Comparison of ENCODE assay signal across 23 cellular contexts in the genomic region with DNA sequence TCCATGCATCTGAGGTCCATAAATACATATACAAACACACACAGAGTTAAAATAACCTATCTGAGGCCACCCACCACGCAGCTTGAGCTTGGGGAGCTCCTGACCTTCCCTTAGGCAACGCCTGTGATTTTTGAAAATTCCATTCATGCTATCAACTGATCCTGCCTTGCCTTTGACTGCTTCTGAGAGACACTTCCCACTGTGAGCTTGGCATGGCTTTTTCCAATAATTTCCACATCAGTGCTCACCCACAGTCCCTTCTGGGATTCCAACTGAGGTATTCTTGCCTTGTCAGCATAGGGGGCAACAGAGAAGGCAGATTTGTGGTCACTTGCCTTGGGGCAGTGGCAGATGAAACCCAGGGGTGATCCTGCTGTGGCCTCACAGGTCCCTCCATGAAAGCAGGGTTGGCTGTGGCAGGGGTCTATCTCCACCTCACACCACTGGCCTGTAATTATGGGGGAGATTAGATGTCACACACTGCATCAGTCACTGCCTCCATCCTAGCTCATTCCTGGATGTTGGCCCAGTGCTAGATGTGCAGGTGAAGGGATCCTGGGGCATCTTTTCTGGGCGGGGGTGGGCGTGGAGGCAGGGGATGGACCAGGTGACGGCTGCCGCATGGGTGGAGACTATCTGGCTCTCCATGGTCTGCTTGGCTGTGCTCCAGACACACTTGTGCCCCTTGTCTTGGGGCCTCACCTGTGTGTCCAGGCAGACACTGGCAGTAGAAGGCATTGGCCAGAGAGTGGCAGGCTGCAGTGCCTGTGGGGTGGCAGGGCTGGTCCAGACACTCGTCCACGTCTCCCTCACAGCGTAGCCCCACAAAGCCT. TPM values are rescaled to one million over a fixed set of nuclear protein-coding genes. Genes with fewer than 3 reads are reported as not detected.
DNase-seq lines count a peak whose midpoint lies in the region; ATAC-seq and TF ChIP-seq lines count a peak whose summit lies in the region.
"Had no signal": no experiment of that assay in that cellular context is flagged by ENCODE, and none has a peak within 500 bp of the region (broad histone marks: within the 10 kb centered on the region; RNA-seq: fewer than 3 reads in every experiment).

No MANE protein-coding gene starts in this region.

- no peak for TF ChIP-seq CTCF in choroid plexus epithelial cell (conservative IDR thresholded peaks at IDR 0.05; ENCODE audit: low read depth, low read length)

- ATAC-seq in sciatic nerve (peak; percentile 78), HG03097 (IDR thresholded peaks at IDR 0.05; ENCODE audit: low FRiP score, unreplicated experiment) (no peak)
- ATAC-seq: HCT116; left lung; naive thymus-derived CD4-positive, alpha-beta T cell; pancreas; PC-3; T-cell had no signal

- DNase-seq in NCI-H2171 treated with DMSO at 0.1 percent for 48 hours (lab: John Stamatoyannopoulos, UW) (peak; percentile 6), NCI-H2171 (lab: John Stamatoyannopoulos, UW) (no peak), choroid plexus epithelial cell (ENCODE audit: low read depth) (peak; percentile 6), sciatic nerve (ENCODE audit: low spot score) (no peak)
- no peak for DNase-seq in central memory CD4-positive, alpha-beta T cell
- DNase-seq: activated CD4-positive, CD25-positive, alpha-beta regulatory T cell treated with anti-CD3 and anti-CD28 coated beads, Interleukin-2, amount 50 U/mL, for 72 hours; activated CD8-positive, alpha-beta memory T cell treated with anti-CD3 and anti-CD28 coated beads for 24 hours; activated T-cell treated with anti-CD3 and anti-CD28 coated beads, Interleukin-2, amount 50 U/mL, for 24 hours; adrenal gland; MV-4-11; naive thymus-derived CD4-positive, alpha-beta T cell; NCI-H1694 treated with DMSO at 0.1 percent for 48 hours; pancreas; PC-3; right lobe of liver; SHP77; stomach; T-cell; transverse colon had no signal

- no peak overlapping the region for H3K4me3 ChIP-seq in choroid plexus epithelial cell (ENCODE audit: low read depth, low read length)
- H3K4me3 ChIP-seq: adrenal gland, cardiac muscle cell, left lung, pancreas, right lobe of liver, stomach, transverse colon had no signal

- intact Hi-C loops in sciatic nerve (cut with DNase I), result no loop called here

RNA-seq across cellular contexts. Expression of gene GPSM3, which starts 11.2 kb away (rescaled TPM):
- 20.5 TPM for total RNA-seq in sciatic nerve

RNA-seq across cellular contexts. Expression of gene PBX2, which starts 13.6 kb away (rescaled TPM):
- 97.7 TPM for total RNA-seq in sciatic nerve

RNA-seq across cellular contexts. Expression of gene AGER, which starts 19.6 kb away (rescaled TPM):
- 13.6 TPM for total RNA-seq in sciatic nerve

RNA-seq across cellular contexts. Expression of gene NOTCH4, which starts 20.2 kb away (rescaled TPM):
- total RNA-seq in sciatic nerve, result 71.8 TPM

RNA-seq across cellular contexts. Expression of gene RNF5, which starts 25.4 kb away (rescaled TPM):
- total RNA-seq in sciatic nerve, result 63.8 TPM

Comparison
In these comparisons a context has a peak if more than half of its experiments do, and no peak if none do; other contexts are left out.
1. DNase-seq: peak in NCI-H2171 treated with DMSO at 0.1 percent for 48 hours (single experiment) and choroid plexus epithelial cell (single experiment); none in NCI-H2171 (single experiment), sciatic nerve (single experiment) and central memory CD4-positive, alpha-beta T cell (single experiment).